22 cellular contexts compared by ENCODE assay signal in the genomic region with DNA sequence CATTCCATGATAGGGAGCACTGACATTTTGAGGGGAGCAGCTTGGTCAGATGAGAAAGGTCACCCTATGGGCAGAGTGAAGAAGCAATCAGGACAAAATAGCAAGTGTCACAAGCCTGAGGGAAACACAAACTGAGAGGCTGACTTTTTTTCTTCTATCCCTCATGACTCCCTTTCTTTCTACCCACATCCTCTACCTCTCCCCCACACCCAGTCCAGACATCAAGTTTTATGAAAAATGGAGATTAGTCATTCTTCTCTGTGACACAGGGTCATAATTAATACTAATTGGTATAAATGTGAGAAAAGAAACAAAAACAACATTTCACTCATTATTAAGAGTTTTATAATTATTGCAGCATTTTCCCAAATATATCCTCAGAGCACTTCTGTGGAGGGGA.
DNase-seq lines count a peak whose midpoint lies in the region; ATAC-seq and TF ChIP-seq lines count a peak whose summit lies in the region.
"Had no signal": no experiment of that assay in that cellular context is flagged by ENCODE, and none has a peak within 500 bp of the region (broad histone marks: within the 10 kb centered on the region; RNA-seq: fewer than 3 reads in every experiment).

No MANE protein-coding gene starts in this region.

- H2AFZ ChIP-seq in DND-41 (ENCODE audit: low read depth, low read length), result no peak overlapping the region
- H2AFZ ChIP-seq: GM23248 had no signal

- peak; percentile 38 to 81 for ATAC-seq in activated CD4-positive, CD25-positive, alpha-beta regulatory T cell treated with anti-CD3 and anti-CD28 coated beads, Interleukin-2, amount 50 U/mL, for 24 hours
- ATAC-seq in DND-41 (ENCODE audit: insufficient read depth, low read depth), result peak; percentile 82
- ATAC-seq in stimulated activated effector memory CD8-positive, alpha-beta T cell treated with anti-CD3 and anti-CD28 coated beads, Interleukin-12 subunit alpha, Interleukin-12 subunit beta, amount 100 ng/mL, for 72 hours, result peak; percentile 61
- ATAC-seq: PC-3 had no signal

- H3K9me3 ChIP-seq in DND-41 (ENCODE audit: insufficient read depth, low read length, severe bottlenecking), result no peaks in the 10 kb centered on the region
- H3K9me3 ChIP-seq: SK-N-SH had no signal

- no peak overlapping the region for H3K27ac Mint-ChIP-seq in stimulated activated effector memory CD8-positive, alpha-beta T cell treated with anti-CD3 and anti-CD28 coated beads, Interleukin-12 subunit alpha, Interleukin-12 subunit beta, amount 100 ng/mL, for 72 hours
- H3K27ac Mint-ChIP-seq: H9 had no signal

- no peak overlapping the region for H3K4me2 ChIP-seq in DND-41 (ENCODE audit: insufficient read depth, low read length)
- H3K4me2 ChIP-seq: SK-N-SH had no signal

- no peak overlapping the region for H3K9ac ChIP-seq in DND-41 (ENCODE audit: low read depth, low read length)
- H3K9ac ChIP-seq: GM23248, SK-N-SH had no signal

- TF ChIP-seq POLR2A in NB4 (IDR thresholded peaks at IDR 0.05; ENCODE audit: extremely low read depth, insufficient read length), result no peak

- no peaks in the 10 kb centered on the region for H3K27me3 ChIP-seq in DND-41 (ENCODE audit: insufficient read depth, low read length, poor library complexity)

- H3K4me1 Mint-ChIP-seq in stimulated activated effector memory CD8-positive, alpha-beta T cell treated with anti-CD3 and anti-CD28 coated beads, Interleukin-12 subunit alpha, Interleukin-12 subunit beta, amount 100 ng/mL, for 72 hours, result peaks cover 8% of the 10 kb centered on the region
- H3K4me1 Mint-ChIP-seq: H9 had no signal

- H3K27ac ChIP-seq in DND-41 (ENCODE audit: low read length), result no peak overlapping the region
- H3K27ac ChIP-seq: GM23248 had no signal

- H3K36me3 ChIP-seq in DND-41 (ENCODE audit: insufficient read depth, low read length), result no peaks in the 10 kb centered on the region

- H3K4me1 ChIP-seq in DND-41 (ENCODE audit: insufficient read depth, low read length), result peaks cover 12% of the 10 kb centered on the region

- no peaks in the 10 kb centered on the region for H3K36me3 Mint-ChIP-seq in stimulated activated effector memory CD8-positive, alpha-beta T cell treated with anti-CD3 and anti-CD28 coated beads, Interleukin-12 subunit alpha, Interleukin-12 subunit beta, amount 100 ng/mL, for 72 hours

- TF ChIP-seq CTCF in DND-41 (IDR thresholded peaks at IDR 0.05; ENCODE audit: borderline replicate concordance, extremely low read depth, low read length, poor library complexity, severe bottlenecking) (no peak), NB4 (IDR thresholded peaks at IDR 0.05; ENCODE audit: low read depth, low read length) (no peak)

- H3K4me3 Mint-ChIP-seq in stimulated activated effector memory CD8-positive, alpha-beta T cell treated with anti-CD3 and anti-CD28 coated beads, Interleukin-12 subunit alpha, Interleukin-12 subunit beta, amount 100 ng/mL, for 72 hours, result no peak overlapping the region
- H3K4me3 Mint-ChIP-seq: H9 had no signal

- H3K9me3 Mint-ChIP-seq in stimulated activated effector memory CD8-positive, alpha-beta T cell treated with anti-CD3 and anti-CD28 coated beads, Interleukin-12 subunit alpha, Interleukin-12 subunit beta, amount 100 ng/mL, for 72 hours, result no peaks in the 10 kb centered on the region
- H3K9me3 Mint-ChIP-seq: H9 had no signal

- no peaks in the 10 kb centered on the region for H3K79me2 ChIP-seq in DND-41 (ENCODE audit: insufficient read depth, low read length)

- H4K20me1 ChIP-seq in DND-41 (ENCODE audit: insufficient read depth, low read length), result no peaks in the 10 kb centered on the region

- no peak overlapping the region for H3K4me3 ChIP-seq in DND-41 (ENCODE audit: low read depth in 1 of 2, low read length in 2 of 2)
- H3K4me3 ChIP-seq in NB4 (ENCODE audit: low read depth, low read length), result no peak overlapping the region
- H3K4me3 ChIP-seq: GM23248 had no signal

- no peak for DNase-seq in activated CD4-positive, CD25-positive, alpha-beta regulatory T cell treated with anti-CD3 and anti-CD28 coated beads, Interleukin-2, amount 50 U/mL, for 72 hours
- DNase-seq in DND-41 (no peak), NB4 (ENCODE audit: low read depth) (peak; percentile 19), cerebellum (ENCODE audit: low spot score) (no peak), DMS53 treated with DMSO at 0.1 percent for 48 hours (lab: John Stamatoyannopoulos, UW; ENCODE audit: unreplicated experiment) (no peak)
- no peak for DNase-seq in stimulated activated effector memory CD8-positive, alpha-beta T cell treated with anti-CD3 and anti-CD28 coated beads, Interleukin-12 subunit alpha, Interleukin-12 subunit beta, amount 100 ng/mL, for 72 hours (ENCODE audit: low spot score in 2 of 2)
- DNase-seq in activated CD8-positive, alpha-beta memory T cell treated with anti-CD3 and anti-CD28 coated beads, Interleukin-2, amount 50 U/mL, for 48 hours, result no peak
- DNase-seq: 8988T; GM23248; H9; KG1; MM.1S; NCI-H1105; NCI-H1436 treated with DMSO at 0.1 percent for 48 hours; NCI-H2029; NCI-H446 treated with DMSO at 0.1 percent for 48 hours; NCI-H526; NCI-H82; NK-92 treated with Interleukin-12 subunit alpha and Interleukin-12 subunit beta, amount 100 ng/mL, for 24 hours; PC-3; SK-N-SH had no signal
